Comparison of ENCODE assay signal across 8 cellular contexts in the genomic region with DNA sequence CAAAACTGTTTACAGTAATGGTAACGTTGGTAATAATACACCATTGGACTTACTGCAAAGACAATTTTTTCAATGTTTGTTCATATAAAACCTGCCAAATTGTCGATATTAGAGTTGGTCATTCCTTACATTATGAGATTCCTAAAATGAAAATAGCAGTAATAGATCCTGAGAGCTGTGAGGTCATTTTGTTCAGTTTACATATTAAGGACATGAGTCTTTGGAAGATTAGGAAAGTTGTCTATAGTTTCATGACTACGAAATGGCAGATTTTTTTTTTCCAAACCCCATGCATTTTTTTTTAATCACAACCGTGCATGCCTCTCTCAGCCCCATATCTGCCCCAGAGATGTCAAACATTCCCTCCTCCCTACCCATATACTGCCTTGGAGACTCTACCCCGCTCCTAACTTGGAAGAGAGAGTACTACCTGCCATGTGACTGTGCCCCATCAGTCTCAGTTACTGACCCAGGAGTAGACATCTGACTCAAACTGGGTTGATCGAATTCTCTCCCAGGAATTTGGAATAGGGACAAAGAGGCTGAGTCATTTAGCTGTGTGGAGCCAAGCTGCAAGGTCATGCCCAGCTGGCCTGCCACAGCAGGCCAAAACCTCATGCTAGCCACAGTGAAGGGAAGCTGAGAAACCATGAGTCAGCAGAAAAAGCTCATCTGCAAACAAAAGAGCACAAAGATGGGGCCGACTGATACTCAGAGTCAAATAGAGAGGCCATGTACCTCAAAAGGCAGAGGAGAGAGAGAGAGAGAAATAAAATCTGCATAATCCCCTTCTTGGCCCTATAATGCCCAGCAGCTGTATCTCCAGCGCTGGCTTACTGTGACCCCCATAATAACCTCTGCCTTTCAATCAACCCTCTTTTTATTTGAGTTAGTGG. TPM values are rescaled to one million over a fixed set of nuclear protein-coding genes. Genes with fewer than 3 reads are reported as not detected.
A peak's percentile ranks its signal among the peaks of the same experiment; 100 is the strongest.
DNase-seq lines count a peak whose midpoint lies in the region; ATAC-seq, FAIRE-seq and TF ChIP-seq lines count a peak whose summit lies in the region.

No MANE protein-coding gene starts in this region.

- no peaks in the 10 kb centered on the region for H3K27me3 ChIP-seq in CD8-positive, alpha-beta memory T cell (ENCODE audit: insufficient read depth, low read length, poor library complexity, severe bottlenecking)

- H3K4me3 Mint-ChIP-seq in CD8-positive, alpha-beta memory T cell, result peak overlapping the region in 5 of 7 donors; percentile 34 to 66 (median 48)
- peak overlapping the region; percentile 15 for H3K4me3 Mint-ChIP-seq in MCF 10A (ENCODE audit: unreplicated experiment)
- no peak overlapping the region for H3K4me3 Mint-ChIP-seq in stimulated activated naive CD8-positive, alpha-beta T cell treated with anti-CD3 and anti-CD28 coated beads, Interleukin-15, Interleukin-2, amounts not matched to agents 100 ng/mL and 50 ng/mL, for 24 hours

- H3K36me3 ChIP-seq in CD8-positive, alpha-beta memory T cell (ENCODE audit: insufficient read depth, low read length), result no peaks in the 10 kb centered on the region

- POLR2A ChIA-PET in CD8-positive, alpha-beta memory T cell (lab: Charles Lee), result no interaction called here
- POLR2A ChIA-PET in MCF 10A (lab: Yijun Ruan, JAX), result interaction anchor here (0.7 to 4.9 kb wide), 9 partner anchors 9 to 220 kb away, joined by 3 to 89 read pairs (median 7); partner anchors contain the start of genes AKIRIN2, ORC3 and RARS2

- peaks cover 6% of the 10 kb centered on the region for H3K4me1 ChIP-seq in CD8-positive, alpha-beta memory T cell (ENCODE audit: insufficient read depth, low read length)

- no TSS peak for BruUV-seq in MCF 10A (replicated peaks; lab: Mats Ljungman, UMichigan)

- H3K9me3 Mint-ChIP-seq in CD8-positive, alpha-beta memory T cell, result peaks cover 0 to 2% (median 0%) of the 10 kb centered on the region in 5 donors
- peaks cover 7% of the 10 kb centered on the region for H3K9me3 Mint-ChIP-seq in MCF 10A (ENCODE audit: unreplicated experiment)
- no peaks in the 10 kb centered on the region for H3K9me3 Mint-ChIP-seq in stimulated activated naive CD8-positive, alpha-beta T cell treated with anti-CD3 and anti-CD28 coated beads, Interleukin-15, Interleukin-2, amounts not matched to agents 100 ng/mL and 50 ng/mL, for 24 hours

- H3K27me3 Mint-ChIP-seq in CD8-positive, alpha-beta memory T cell, result no peaks in the 10 kb centered on the region
- H3K27me3 Mint-ChIP-seq in MCF 10A (ENCODE audit: insufficient read depth, unreplicated experiment), result no peaks in the 10 kb centered on the region
- no peaks in the 10 kb centered on the region for H3K27me3 Mint-ChIP-seq in stimulated activated naive CD8-positive, alpha-beta T cell treated with anti-CD3 and anti-CD28 coated beads, Interleukin-15, Interleukin-2, amounts not matched to agents 100 ng/mL and 50 ng/mL, for 24 hours

- no peak for DNase-seq in CD8-positive, alpha-beta memory T cell
- DNase-seq in H54 (ENCODE audit: insufficient read length, low spot score), result peak; percentile 75
- DNase-seq in NCI-H774 (lab: John Stamatoyannopoulos, UW), result peak; percentile 29
- peak; percentile 98 for DNase-seq in MCF 10A (ENCODE audit: unreplicated experiment)
- DNase-seq in inferior parietal cortex (ENCODE audit: extremely low spot score), result peak; percentile 87
- DNase-seq in NCI-H128 (lab: John Stamatoyannopoulos, UW; ENCODE audit: unreplicated experiment), result no peak

- H3K36me3 Mint-ChIP-seq in CD8-positive, alpha-beta memory T cell, result peaks cover 0 to 4% (median 0%) of the 10 kb centered on the region in 3 donors
- H3K36me3 Mint-ChIP-seq in MCF 10A (ENCODE audit: insufficient read depth, unreplicated experiment), result no peaks in the 10 kb centered on the region
- no peaks in the 10 kb centered on the region for H3K36me3 Mint-ChIP-seq in stimulated activated naive CD8-positive, alpha-beta T cell treated with anti-CD3 and anti-CD28 coated beads, Interleukin-15, Interleukin-2, amounts not matched to agents 100 ng/mL and 50 ng/mL, for 24 hours (ENCODE audit: low read depth)

- peak; percentile 99 for FAIRE-seq in H54 (lab: Jason Lieb, UNC)

- no peak for ATAC-seq in GM21423 (IDR thresholded peaks at IDR 0.05; ENCODE audit: unreplicated experiment)

- TF ChIP-seq CTCF in MCF 10A (IDR thresholded peaks at IDR 0.05; ENCODE audit: unreplicated experiment), result no peak

- peak overlapping the region in 4 of 8 donors; percentile 30 to 84 (median 60) for H3K27ac Mint-ChIP-seq in CD8-positive, alpha-beta memory T cell
- no peak overlapping the region for H3K27ac Mint-ChIP-seq in MCF 10A (ENCODE audit: low read depth, unreplicated experiment)
- peak overlapping the region; percentile 11 for H3K27ac Mint-ChIP-seq in stimulated activated naive CD8-positive, alpha-beta T cell treated with anti-CD3 and anti-CD28 coated beads, Interleukin-15, Interleukin-2, amounts not matched to agents 100 ng/mL and 50 ng/mL, for 24 hours

- H3K4me3 ChIP-seq in CD8-positive, alpha-beta memory T cell (ENCODE audit: low read length), result no peak overlapping the region

- no peak overlapping the region for H3K27ac ChIP-seq in CD8-positive, alpha-beta memory T cell (ENCODE audit: low read depth, low read length)

- peaks cover 33 to 53% (median 48%) of the 10 kb centered on the region in 3 donors for H3K4me1 Mint-ChIP-seq in CD8-positive, alpha-beta memory T cell
- peaks cover 19% of the 10 kb centered on the region for H3K4me1 Mint-ChIP-seq in MCF 10A (ENCODE audit: insufficient read depth, unreplicated experiment)
- peaks cover 32% of the 10 kb centered on the region for H3K4me1 Mint-ChIP-seq in stimulated activated naive CD8-positive, alpha-beta T cell treated with anti-CD3 and anti-CD28 coated beads, Interleukin-15, Interleukin-2, amounts not matched to agents 100 ng/mL and 50 ng/mL, for 24 hours (ENCODE audit: low read depth)

- H3K9me3 ChIP-seq in CD8-positive, alpha-beta memory T cell (ENCODE audit: low read length), result no peaks in the 10 kb centered on the region

- TF ChIP-seq POLR2A in H54 (IDR thresholded peaks at IDR 0.05; ENCODE audit: low read depth, low read length), result no peak

- intact Hi-C loops in MCF 10A (cut with micrococcal nuclease), result loop anchor here (2.0 kb wide), 1 partner anchor 20 kb away; the partner anchor contains the start of gene AKIRIN2

- CTCF ChIA-PET in CD8-positive, alpha-beta memory T cell (lab: Charles Lee), result no interaction called here
- CTCF ChIA-PET in MCF 10A (lab: Yijun Ruan, JAX), result interaction anchor here (0.6 to 1.4 kb wide), 5 partner anchors 9 to 1281 kb away, joined by 3 to 6 read pairs (median 3); partner anchors contain the start of gene AKIRIN2

RNA-seq across cellular contexts. Expression of gene AKIRIN2, which starts 21.0 kb away (rescaled TPM):
- 10 to 100 TPM; 47.3 to 49.3 TPM for total RNA-seq in CD8-positive, alpha-beta memory T cell
- polyA plus RNA-seq in CD8-positive, alpha-beta memory T cell, result 55.6 TPM
- 47.6 and 48.1 TPM in 2 replicates for total RNA-seq in MCF 10A (2022)

Comparison
In these comparisons a context has a peak if more than half of its experiments do, and no peak if none do; other contexts are left out.
1. DNase-seq: peak in H54 (single experiment), NCI-H774 (single experiment), MCF 10A (single experiment) and inferior parietal cortex (single experiment); none in CD8-positive, alpha-beta memory T cell (0 of 5) and NCI-H128 (single experiment).